Comparison of ENCODE assay signal across 7 cellular contexts in genomic region chr6:144389474-144389873, GRCh38.
DNase-seq lines count a peak whose midpoint lies in the region; ATAC-seq, FAIRE-seq and TF ChIP-seq lines count a peak whose summit lies in the region.
"Not testable (repeated sequence)": the region's sequence is repeated elsewhere in the genome, so short reads cannot be mapped to it uniquely, and the experiment has no call there.

No MANE protein-coding gene starts in this region.

- POLR2A ChIA-PET in WTC11 (lab: Charles Lee); H1 (lab: Charles Lee; ENCODE audit: partially characterized antibody); HepG2 (lab: Yijun Ruan, JAX): not testable (repeated sequence)

- TF ChIP-seq CTCF in GM23338 (conservative IDR thresholded peaks at IDR 0.05; ENCODE audit: low read depth in 2 of 2); WTC11 (IDR thresholded peaks at IDR 0.05); H1 (IDR thresholded peaks at IDR 0.05; ENCODE audit: control extremely low read depth in 1 of 3, insufficient read depth in 1 of 3, low read depth in 1 of 3, low read length in 3 of 3); HepG2 (CRISPR knock-in tag; IDR thresholded peaks at IDR 0.05); natural killer cell (IDR thresholded peaks at IDR 0.05): not testable (repeated sequence)

- TF ChIP-seq RAD21 in H1 (IDR thresholded peaks at IDR 0.05 in 1 of 2, conservative IDR thresholded peaks at IDR 0.05 in 1 of 2; ENCODE audit: low read depth in 2 of 2, low read length in 2 of 2); HepG2 (CRISPR knock-in tag; IDR thresholded peaks at IDR 0.05): not testable (repeated sequence)

- not testable (repeated sequence) for H3K27me3 Mint-ChIP-seq in GM23338 (ENCODE audit: insufficient read depth, low read depth, poor library complexity); T-helper 17 cell; WTC11 (ENCODE audit: low read depth); natural killer cell (ENCODE audit: low read depth in 2 of 2)

- FAIRE-seq in H1 (lab: Jason Lieb, UNC); HepG2 (lab: Jason Lieb, UNC): not testable (repeated sequence)

- not testable (repeated sequence) for H3K36me3 Mint-ChIP-seq in GM23338 (ENCODE audit: low read depth); T-helper 17 cell (ENCODE audit: low read depth); WTC11; natural killer cell

- H3K27ac Mint-ChIP-seq in GM23338 (0 out of 2 replicates have a peak overlapping the region, but pooled peaks have one; percentile 14), T-helper 17 cell (peak overlapping the region; percentile 81), natural killer cell (peak overlapping the region; percentile 59 to 67)
- H3K27ac Mint-ChIP-seq in WTC11, result not testable (repeated sequence)

- H3K79me1 ChIP-seq in H1 (ENCODE audit: low read depth, low read length), result not testable (repeated sequence)

- not testable (repeated sequence) for H3K9me3 Mint-ChIP-seq in GM23338, WTC11, natural killer cell

- DNase-seq in GM23338 (ENCODE audit: low spot score); T-helper 17 cell; WTC11 (ENCODE audit: low spot score); H1 (ENCODE audit: low read depth in 1 of 2, low spot score in 2 of 2); HepG2 (ENCODE audit: low spot score); natural killer cell: not testable (repeated sequence)

- not testable (repeated sequence) for H2BK12ac ChIP-seq in H1 (ENCODE audit: low read depth, low read length)

- not testable (repeated sequence) for H3K23ac ChIP-seq in H1 (ENCODE audit: insufficient read length)

- H4K5ac ChIP-seq in H1 (ENCODE audit: insufficient read length, low read depth, low read length), result not testable (repeated sequence)

- intact Hi-C loops in HepG2 (cut with micrococcal nuclease; ENCODE audit: unreplicated experiment); natural killer cell (cut with micrococcal nuclease): not testable (repeated sequence)

- not testable (repeated sequence) for H3K23me2 ChIP-seq in H1 (ENCODE audit: low read depth, low read length)

- not testable (repeated sequence) for H3K27ac ChIP-seq in GM23338 (ENCODE audit: low read depth); H1 (ENCODE audit: low read depth, low read length); iPS-18a (ENCODE audit: low read length); HepG2 (ENCODE audit: extremely low read length, insufficient read depth, low read length)

- not testable (repeated sequence) for H4K20me1 ChIP-seq in GM23338 (replicated peaks; ENCODE audit: insufficient read depth); H1 (replicated peaks in 1 of 2; ENCODE audit: control insufficient read depth in 1 of 2, insufficient read depth in 2 of 2, low read length in 2 of 2)
- H4K20me1 ChIP-seq in HepG2 (ENCODE audit: insufficient read depth, low read length), result peaks cover 53% of the 10 kb centered on the region

- CTCF ChIA-PET in WTC11 (lab: Charles Lee); H1 (lab: Charles Lee; ENCODE audit: partially characterized antibody); HepG2 (lab: Yijun Ruan, JAX; ENCODE audit: low intra/inter-chr PET ratio, low total read pairs): not testable (repeated sequence)

- not testable (repeated sequence) for H2BK15ac ChIP-seq in H1 (ENCODE audit: low read length)

- BruUV-seq in HepG2 (replicated peaks; lab: Mats Ljungman, UMichigan), result not testable (repeated sequence)

- H2BK5ac ChIP-seq in H1 (ENCODE audit: low read depth, low read length), result not testable (repeated sequence)

- 88% methylated on average over 5 of the region's 7 CpGs; no CpG with 5 or more reads in 1 of the 2 experiments for WGBS in H1 (ENCODE audit: extremely low coverage in 1 of 2, insufficient coverage in 1 of 2, insufficient read length in 1 of 2, insufficient replicate concordance in 2 of 2, low coverage in 1 of 2, low lambda C conversion rate in 2 of 2, missing lambda C conversion rate in 1 of 2), 2 experiments
- WGBS in HepG2 (ENCODE audit: low lambda C conversion rate), result 98% methylated on average over 7 of the region's 7 CpGs

- not testable (repeated sequence) for H3K56ac ChIP-seq in H1 (replicated peaks; ENCODE audit: insufficient read length, low read depth, low read length)

- H2AK5ac ChIP-seq in H1 (ENCODE audit: low read depth, low read length), result not testable (repeated sequence)

- not testable (repeated sequence) for H2AFZ ChIP-seq in GM23338; H1 (ENCODE audit: low read length); HepG2 (ENCODE audit: low read length)

- not testable (repeated sequence) for H3K27me3 ChIP-seq in GM23338 (ENCODE audit: insufficient read depth); H1 (replicated peaks in 1 of 4; ENCODE audit: control insufficient read depth in 3 of 4, extremely low read depth in 1 of 4, insufficient read depth in 3 of 4, low read length in 3 of 4); iPS-18a (ENCODE audit: control insufficient read depth, insufficient read depth, low read length); HepG2 (ENCODE audit: control insufficient read depth in 1 of 2, insufficient read depth in 2 of 2, low read length in 2 of 2)

- H3K4me3 Mint-ChIP-seq in GM23338, T-helper 17 cell, WTC11, natural killer cell: not testable (repeated sequence)

- not testable (repeated sequence) for H2BK120ac ChIP-seq in H1 (replicated peaks; ENCODE audit: low read depth, low read length)

- H3K4me1 Mint-ChIP-seq in GM23338 (peaks cover 35% of the 10 kb centered on the region), T-helper 17 cell (peaks cover 34% of the 10 kb centered on the region), WTC11 (peaks cover 63% of the 10 kb centered on the region), natural killer cell (peaks cover 66 to 76% of the 10 kb centered on the region in 2 donors)

- not testable (repeated sequence) for H3K4me3 ChIP-seq in GM23338; H1 (ENCODE audit: extremely low read depth in 1 of 4, insufficient read depth in 2 of 4, low read depth in 3 of 4, low read length in 4 of 4); HepG2 (replicated peaks in 1 of 3; ENCODE audit: insufficient read depth in 1 of 3, low read depth in 2 of 3, low read length in 3 of 3)
- peak overlapping the region; percentile 22 for H3K4me3 ChIP-seq in iPS-18a (ENCODE audit: low read length)

- not testable (repeated sequence) for H4K8ac ChIP-seq in H1 (ENCODE audit: extremely low read depth, insufficient read depth, low read length)

- H3K4ac ChIP-seq in H1 (replicated peaks; ENCODE audit: insufficient read length, low read depth, low read length), result not testable (repeated sequence)

- not testable (repeated sequence) for H4K91ac ChIP-seq in H1 (replicated peaks; ENCODE audit: insufficient read length, low read length)

- H2BK20ac ChIP-seq in H1 (ENCODE audit: low read length), result not testable (repeated sequence)

- not testable (repeated sequence) for TF ChIP-seq EP300 in H1 (IDR thresholded peaks at IDR 0.05; ENCODE audit: borderline replicate concordance in 1 of 2, low read depth in 2 of 2, low read length in 2 of 2); HepG2 (IDR thresholded peaks at IDR 0.05; ENCODE audit: low read depth in 2 of 2, low read length in 2 of 2); HepG2 (CRISPR knock-in tag; IDR thresholded peaks at IDR 0.05; ENCODE audit: borderline replicate concordance)

- not testable (repeated sequence) for H3K9me2 ChIP-seq in GM23338 (ENCODE audit: insufficient read depth)

- in situ Hi-C loops in HepG2 (cut with HindIII; ENCODE audit: extremely low pct_ligation_motif_present, low pct_unique_long_range_greater_than_20kb), result not testable (repeated sequence)

- H3K79me2 ChIP-seq in GM23338 (replicated peaks; ENCODE audit: insufficient read depth), result peaks cover 39% of the 10 kb centered on the region
- peaks cover 0 to 27% of the 10 kb centered on the region in 2 experiments; a peak in 2 of 4 replicates for H3K79me2 ChIP-seq in H1 (ENCODE audit: control insufficient read depth in 1 of 2, insufficient read depth in 2 of 2, low read length in 2 of 2)
- peaks cover 80% of the 10 kb centered on the region for H3K79me2 ChIP-seq in HepG2 (ENCODE audit: insufficient read depth, low read length)

- not testable (repeated sequence) for H3K9ac ChIP-seq in H1 (replicated peaks in 1 of 4; ENCODE audit: extremely low read depth in 1 of 4, low read depth in 3 of 4, low read length in 3 of 4); iPS-18a (ENCODE audit: low read length); HepG2 (ENCODE audit: insufficient read depth, low read depth, low read length)

- H3K4me1 ChIP-seq in GM23338 (ENCODE audit: insufficient read depth) (peaks cover 29% of the 10 kb centered on the region), iPS-18a (ENCODE audit: control insufficient read depth, low read depth, low read length) (peaks cover 15% of the 10 kb centered on the region)
- not testable (repeated sequence) for H3K4me1 ChIP-seq in H1 (replicated peaks in 1 of 4; ENCODE audit: control insufficient read depth in 3 of 4, insufficient read depth in 4 of 4, low read length in 3 of 4); HepG2 (ENCODE audit: insufficient read depth, low read length)

- not testable (repeated sequence) for ATAC-seq in GM23338, T-helper 17 cell, WTC11, HepG2, natural killer cell

- H3K18ac ChIP-seq in H1 (ENCODE audit: extremely low read depth, low read length), result not testable (repeated sequence)

- not testable (repeated sequence) for H3K14ac ChIP-seq in H1 (ENCODE audit: insufficient read length)

- H3F3A ChIP-seq in GM23338 (replicated peaks; ENCODE audit: low read depth), result not testable (repeated sequence)

- not testable (repeated sequence) for H3K36me3 ChIP-seq in GM23338 (ENCODE audit: insufficient read depth); H1 (ENCODE audit: control insufficient read depth in 2 of 4, insufficient read depth in 4 of 4, low read length in 3 of 4); iPS-18a (ENCODE audit: control insufficient read depth, low read depth, low read length)
- peaks cover 11 to 21% of the 10 kb centered on the region in 2 experiments for H3K36me3 ChIP-seq in HepG2 (replicated peaks in 1 of 2; ENCODE audit: control insufficient read depth in 1 of 2, insufficient read depth in 2 of 2, low read length in 2 of 2)

- TF ChIP-seq POLR2A in H1 (IDR thresholded peaks at IDR 0.05; ENCODE audit: control extremely low read depth in 1 of 2, low read depth in 2 of 2, low read length in 2 of 2); HepG2 (IDR thresholded peaks at IDR 0.05; ENCODE audit: insufficient read depth in 1 of 2, low read depth in 2 of 2, low read length in 2 of 2): not testable (repeated sequence)

- H3K4me2 ChIP-seq in GM23338; H1 (ENCODE audit: insufficient read depth in 1 of 2, low read depth in 2 of 2, low read length in 2 of 2); HepG2 (ENCODE audit: low read depth, low read length): not testable (repeated sequence)

- H3K9me3 ChIP-seq in T-helper 17 cell (ENCODE audit: control insufficient read depth, low read length, poor library complexity, severe bottlenecking); H1 (ENCODE audit: insufficient read depth in 2 of 2, low read depth in 1 of 2, low read length in 1 of 2); iPS-18a (ENCODE audit: control insufficient read depth, low read depth, low read length); HepG2 (ENCODE audit: low read length): not testable (repeated sequence)
